8 cellular contexts compared by ENCODE assay signal in the genomic region with DNA sequence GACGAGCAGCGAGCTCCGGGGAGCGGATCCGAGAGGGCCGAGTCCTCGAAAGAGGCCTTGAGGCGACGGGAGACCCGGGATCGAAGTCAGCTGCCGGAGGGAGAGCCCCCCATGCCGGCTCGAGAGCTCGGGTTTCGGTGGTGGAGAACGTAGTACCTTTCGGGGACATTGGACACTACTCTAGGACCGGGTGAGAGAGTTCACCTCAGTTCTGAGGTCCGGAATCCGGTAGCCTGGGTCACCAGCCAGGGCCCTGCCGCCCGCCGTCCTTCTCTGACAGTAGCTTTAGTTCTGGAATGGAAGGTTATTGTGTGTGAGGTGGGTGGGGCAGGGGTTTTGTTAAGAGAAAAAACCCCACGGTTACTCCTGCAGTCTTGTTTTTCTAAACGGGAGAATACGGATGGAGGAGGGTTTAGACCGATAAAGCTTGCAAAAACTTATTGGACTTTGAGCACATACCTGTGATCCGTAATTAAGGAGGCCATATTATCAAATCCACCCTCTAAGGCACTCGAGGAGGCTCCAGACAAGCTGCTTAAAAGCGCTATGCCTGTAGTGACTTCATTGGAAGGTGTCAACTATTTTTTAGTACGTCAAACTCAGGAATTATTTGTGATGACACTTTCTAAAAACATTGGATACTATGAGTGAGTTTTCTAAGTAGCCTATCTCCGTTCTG. TPM values are rescaled to one million over a fixed set of nuclear protein-coding genes. Genes with fewer than 3 reads are reported as not detected.
DNase-seq lines count a peak whose midpoint lies in the region; ATAC-seq and TF ChIP-seq lines count a peak whose summit lies in the region.

No MANE protein-coding gene starts in this region.

- TF ChIP-seq CTCF in fibroblast of pulmonary artery (IDR thresholded peaks at IDR 0.05; ENCODE audit: low read length, missing control alignments): no peak
- no peak for TF ChIP-seq CTCF in ovary (IDR thresholded peaks at IDR 0.05)

- peak overlapping the region; percentile 89 for H3K27ac ChIP-seq in CD8-positive, alpha-beta memory T cell (ENCODE audit: low read depth, low read length)
- peak overlapping the region; percentile 71 to 93 for H3K27ac ChIP-seq in ovary

- DNase-seq in CD8-positive, alpha-beta memory T cell: peak in 3 of 5 donors; percentile 13 to 50 (median 32)
- no peak for DNase-seq in activated CD4-positive, alpha-beta memory T cell treated with anti-CD3 and anti-CD28 coated beads for 36 hours
- DNase-seq in fibroblast of pulmonary artery (ENCODE audit: low read depth) (peak; percentile 43), ovary (no peak), SKM-1 treated with dmso at 0.1 percent for 144 hours (lab: John Stamatoyannopoulos, UW; ENCODE audit: unreplicated experiment) (no peak), OCI-M2 (lab: John Stamatoyannopoulos, UW; ENCODE audit: unreplicated experiment) (no peak)

- no peaks in the 10 kb centered on the region for H3K36me3 ChIP-seq in CD8-positive, alpha-beta memory T cell (ENCODE audit: insufficient read depth, low read length)
- H3K36me3 ChIP-seq in ovary: no peaks in the 10 kb centered on the region

- H3K9me3 ChIP-seq in CD8-positive, alpha-beta memory T cell (ENCODE audit: low read length): no peaks in the 10 kb centered on the region
- no peaks in the 10 kb centered on the region for H3K9me3 ChIP-seq in ovary

- no peaks in the 10 kb centered on the region for H3K9me3 Mint-ChIP-seq in CD8-positive, alpha-beta memory T cell
- no peaks in the 10 kb centered on the region for H3K9me3 Mint-ChIP-seq in activated CD4-positive, alpha-beta memory T cell treated with anti-CD3 and anti-CD28 coated beads for 36 hours

- no peak for TF ChIP-seq POLR2A in ovary (IDR thresholded peaks at IDR 0.05)

- ATAC-seq in GM19452 (IDR thresholded peaks at IDR 0.05; ENCODE audit: unreplicated experiment) (peak; percentile 13), HG03558 (IDR thresholded peaks at IDR 0.05; ENCODE audit: extremely low read depth, unreplicated experiment) (peak; percentile 5)

- peaks cover 36% of the 10 kb centered on the region for H3K4me1 ChIP-seq in CD8-positive, alpha-beta memory T cell (ENCODE audit: insufficient read depth, low read length)
- peaks cover 3% of the 10 kb centered on the region for H3K4me1 ChIP-seq in ovary (ENCODE audit: insufficient read depth)

- peak overlapping the region; percentile 92 for H3K4me3 ChIP-seq in CD8-positive, alpha-beta memory T cell (ENCODE audit: low read length)
- H3K4me3 ChIP-seq in fibroblast of pulmonary artery (replicated peaks; ENCODE audit: low read depth, low read length): peak overlapping the region; percentile 85
- H3K4me3 ChIP-seq in ovary: peak overlapping the region; percentile 80

- peaks cover 0 to 10% (median 0%) of the 10 kb centered on the region in 3 donors for H3K36me3 Mint-ChIP-seq in CD8-positive, alpha-beta memory T cell
- no peaks in the 10 kb centered on the region for H3K36me3 Mint-ChIP-seq in activated CD4-positive, alpha-beta memory T cell treated with anti-CD3 and anti-CD28 coated beads for 36 hours

- intact Hi-C loops in activated CD4-positive, alpha-beta memory T cell treated with anti-CD3 and anti-CD28 coated beads for 36 hours (cut with micrococcal nuclease): loop anchor here (1.0 to 10.0 kb wide), 7 partner anchors 67 to 1765 kb away; a partner anchor contains a TSS
- intact Hi-C loops in ovary (cut with DNase I): no loop called here

- POLR2A ChIA-PET in CD8-positive, alpha-beta memory T cell (lab: Charles Lee): interaction anchor here (0.6 to 1.9 kb wide), 3 partner anchors 15 to 1736 kb away, joined by 3 to 23 read pairs (median 4); a partner anchor contains a TSS
- POLR2A ChIA-PET in activated CD4-positive, alpha-beta memory T cell treated with anti-CD3 and anti-CD28 coated beads for 36 hours (lab: Charles Lee): interaction anchor here (0.5 to 3.1 kb wide), 2 partner anchors 29 to 67 kb away, joined by 3 to 17 read pairs; a partner anchor contains a TSS

- CTCF ChIA-PET in CD8-positive, alpha-beta memory T cell (lab: Charles Lee): interaction anchor here (0.9 to 2.3 kb wide), 4 partner anchors 12 to 113 kb away, joined by 3 to 8 read pairs (median 4); a partner anchor contains a TSS
- CTCF ChIA-PET in activated CD4-positive, alpha-beta memory T cell treated with anti-CD3 and anti-CD28 coated beads for 36 hours (lab: Charles Lee): interaction anchor here (1.5 kb wide), 1 partner anchor 113 kb away, joined by 4 read pairs; no protein-coding TSS in a partner anchor

- peaks cover 31 to 52% (median 48%) of the 10 kb centered on the region in 3 donors for H3K4me1 Mint-ChIP-seq in CD8-positive, alpha-beta memory T cell
- peaks cover 29% of the 10 kb centered on the region for H3K4me1 Mint-ChIP-seq in activated CD4-positive, alpha-beta memory T cell treated with anti-CD3 and anti-CD28 coated beads for 36 hours (ENCODE audit: low read depth)

- no peaks in the 10 kb centered on the region for H3K27me3 ChIP-seq in CD8-positive, alpha-beta memory T cell (ENCODE audit: insufficient read depth, low read length, poor library complexity, severe bottlenecking)
- no peaks in the 10 kb centered on the region for H3K27me3 ChIP-seq in ovary

- no peak for TF ChIP-seq EP300 in ovary (IDR thresholded peaks at IDR 0.05)

- H3K27me3 Mint-ChIP-seq in CD8-positive, alpha-beta memory T cell: no peaks in the 10 kb centered on the region
- no peaks in the 10 kb centered on the region for H3K27me3 Mint-ChIP-seq in activated CD4-positive, alpha-beta memory T cell treated with anti-CD3 and anti-CD28 coated beads for 36 hours

- peak overlapping the region; percentile 94 to 100 (median 99) for H3K4me3 Mint-ChIP-seq in CD8-positive, alpha-beta memory T cell
- peak overlapping the region; percentile 94 for H3K4me3 Mint-ChIP-seq in activated CD4-positive, alpha-beta memory T cell treated with anti-CD3 and anti-CD28 coated beads for 36 hours

- H3K27ac Mint-ChIP-seq in CD8-positive, alpha-beta memory T cell: peak overlapping the region; percentile 83 to 93 (median 88)
- H3K27ac Mint-ChIP-seq in activated CD4-positive, alpha-beta memory T cell treated with anti-CD3 and anti-CD28 coated beads for 36 hours: peak overlapping the region; percentile 71

- WGBS in ovary, 3 donors: 0 to 1% (median 1%) methylated on average over 31 to 33 of the region's 33 CpGs

RNA-seq across cellular contexts. Expression of a gene that starts 0.8 kb away (rescaled TPM):
- 10 to 100 TPM; 31.8 to 40.1 TPM for total RNA-seq in CD8-positive, alpha-beta memory T cell
- polyA plus RNA-seq in CD8-positive, alpha-beta memory T cell: 18.8 TPM
- total RNA-seq in activated CD4-positive, alpha-beta memory T cell treated with anti-CD3 and anti-CD28 coated beads for 36 hours: 10 to 100 TPM; 24.5 to 26.7 TPM
- total RNA-seq in ovary: 10 to 100 TPM; 33.3 to 47.6 (median 38.5) TPM
- polyA plus RNA-seq in ovary: 10 to 100 TPM; 11.0 to 16.2 TPM

RNA-seq across cellular contexts. Expression of a gene that starts 0.9 kb away (rescaled TPM):
- 1 to 10 TPM; 1.2 to 1.4 TPM for total RNA-seq in CD8-positive, alpha-beta memory T cell
- not detected for polyA plus RNA-seq in CD8-positive, alpha-beta memory T cell
- total RNA-seq in activated CD4-positive, alpha-beta memory T cell treated with anti-CD3 and anti-CD28 coated beads for 36 hours: 1 to 10 TPM; 2.4 to 3.5 TPM
- total RNA-seq in ovary: 1 to 10 TPM in 4 of 7 donors, under 1 TPM in 2, not detected in 1; 0.24 to 2.6 (median 1.1) TPM
- polyA plus RNA-seq in ovary: under 1 TPM; 0.68 to 0.92 TPM

Comparison
In these comparisons a context has a peak if more than half of its experiments do, and no peak if none do; other contexts are left out.
1. DNase-seq: peak in CD8-positive, alpha-beta memory T cell (3 of 5) and fibroblast of pulmonary artery (single experiment); none in activated CD4-positive, alpha-beta memory T cell treated with anti-CD3 and anti-CD28 coated beads for 36 hours (single experiment), ovary (0 of 5), SKM-1 treated with dmso at 0.1 percent for 144 hours (single experiment) and OCI-M2 (single experiment).
2. Peak in every context shown above with its lines, with median percentiles within 50 percentile points of each other: H3K4me3 ChIP-seq.